8 cellular contexts compared by ENCODE assay signal in the genomic region with DNA sequence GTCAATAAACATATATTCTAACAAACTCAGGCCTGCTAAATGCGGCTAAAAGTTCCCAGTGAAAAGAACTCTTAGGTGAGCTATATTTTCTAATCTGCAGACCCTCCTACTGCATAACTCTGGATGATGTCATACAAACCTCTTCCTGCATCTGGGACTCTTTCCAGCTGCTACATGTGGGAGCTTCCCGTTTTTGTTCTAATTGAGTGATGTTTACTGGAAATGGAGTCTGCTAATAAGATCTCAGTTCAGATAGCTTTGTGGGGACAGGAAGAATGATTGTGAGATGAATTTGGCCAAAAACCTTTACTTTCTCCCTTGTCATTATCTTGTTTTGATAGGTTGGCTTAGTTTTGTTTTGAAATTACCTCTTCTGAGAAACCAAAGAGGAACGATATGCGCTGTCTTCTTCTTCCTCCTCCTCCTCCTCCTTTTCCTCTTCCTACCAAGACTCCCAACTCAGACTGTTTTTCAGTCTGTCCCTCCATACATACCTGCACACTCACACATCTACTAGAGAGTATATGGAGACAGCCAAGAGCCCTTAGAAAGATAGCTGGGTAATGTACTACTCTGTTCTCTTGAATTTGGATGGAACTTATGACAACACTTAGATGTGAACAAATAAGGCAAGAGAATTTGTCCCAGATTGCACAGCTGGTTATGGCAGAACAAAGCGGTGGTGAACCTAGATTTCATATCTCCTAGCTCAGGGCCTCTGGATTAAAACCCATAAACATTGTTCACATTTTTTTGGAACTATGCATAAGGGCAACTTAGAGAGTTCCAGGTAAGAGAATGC. TPM values are rescaled to one million over a fixed set of nuclear protein-coding genes. Genes with fewer than 3 reads are reported as not detected.
DNase-seq lines count a peak whose midpoint lies in the region; ATAC-seq and TF ChIP-seq lines count a peak whose summit lies in the region.

No MANE protein-coding gene starts in this region.

- peak overlapping the region; percentile 75 for H3K27ac Mint-ChIP-seq in activated naive CD4-positive, alpha-beta T cell treated with anti-CD3 and anti-CD28 coated beads for 36 hours
- H3K27ac Mint-ChIP-seq in activated naive CD8-positive, alpha-beta T cell treated with anti-CD3 and anti-CD28 coated beads, Interleukin-2, amount 50 U/mL, for 24 hours = peak overlapping the region; percentile 79

- peak; percentile 69 for ATAC-seq in activated naive CD8-positive, alpha-beta T cell treated with anti-CD3 and anti-CD28 coated beads, Interleukin-2, amount 50 U/mL, for 24 hours
- peak in 1 of 2 donors; percentile 75 for ATAC-seq in upper lobe of left lung (ENCODE audit: low FRiP score in 2 of 2)
- no peak for ATAC-seq in GM21717 (IDR thresholded peaks at IDR 0.05; ENCODE audit: unreplicated experiment)

- H3K36me3 Mint-ChIP-seq in activated naive CD4-positive, alpha-beta T cell treated with anti-CD3 and anti-CD28 coated beads for 36 hours (ENCODE audit: low read depth) = no peaks in the 10 kb centered on the region
- no peaks in the 10 kb centered on the region for H3K36me3 Mint-ChIP-seq in activated naive CD8-positive, alpha-beta T cell treated with anti-CD3 and anti-CD28 coated beads, Interleukin-2, amount 50 U/mL, for 24 hours (ENCODE audit: low read depth)

- H3K27me3 ChIP-seq in upper lobe of left lung = no peaks in the 10 kb centered on the region
- H3K27me3 ChIP-seq in effector memory CD4-positive, alpha-beta T cell (replicated peaks; ENCODE audit: control insufficient read depth, insufficient read depth, low read length, poor library complexity, severe bottlenecking) = no peaks in the 10 kb centered on the region

- H3K4me1 Mint-ChIP-seq in activated naive CD4-positive, alpha-beta T cell treated with anti-CD3 and anti-CD28 coated beads for 36 hours (ENCODE audit: low read depth) = peaks cover 64% of the 10 kb centered on the region
- H3K4me1 Mint-ChIP-seq in activated naive CD8-positive, alpha-beta T cell treated with anti-CD3 and anti-CD28 coated beads, Interleukin-2, amount 50 U/mL, for 24 hours = peaks cover 61% of the 10 kb centered on the region

- DNase-seq in activated naive CD4-positive, alpha-beta T cell treated with anti-CD3 and anti-CD28 coated beads for 36 hours = no peak
- DNase-seq in activated naive CD4-positive, alpha-beta T cell (lab: John Stamatoyannopoulos, UW) = no peak
- no peak for DNase-seq in activated naive CD8-positive, alpha-beta T cell treated with anti-CD3 and anti-CD28 coated beads, Interleukin-2, amount 50 U/mL, for 24 hours
- DNase-seq in iris pigment epithelial cell (ENCODE audit: low read depth) (peak; percentile 78), upper lobe of left lung (peak in 1 of 2 donors; percentile 28), nucleus accumbens (lab: John Stamatoyannopoulos, UW) (no peak)
- DNase-seq in effector memory CD4-positive, alpha-beta T cell = no peak

- no peaks in the 10 kb centered on the region for H3K27me3 Mint-ChIP-seq in activated naive CD4-positive, alpha-beta T cell treated with anti-CD3 and anti-CD28 coated beads for 36 hours (ENCODE audit: low read depth)
- H3K27me3 Mint-ChIP-seq in activated naive CD8-positive, alpha-beta T cell treated with anti-CD3 and anti-CD28 coated beads, Interleukin-2, amount 50 U/mL, for 24 hours = no peaks in the 10 kb centered on the region

- peak overlapping the region; percentile 45 for H3K4me3 Mint-ChIP-seq in activated naive CD4-positive, alpha-beta T cell treated with anti-CD3 and anti-CD28 coated beads for 36 hours
- peak overlapping the region; percentile 54 for H3K4me3 Mint-ChIP-seq in activated naive CD8-positive, alpha-beta T cell treated with anti-CD3 and anti-CD28 coated beads, Interleukin-2, amount 50 U/mL, for 24 hours

- H3K9me3 ChIP-seq in upper lobe of left lung = no peaks in the 10 kb centered on the region
- H3K9me3 ChIP-seq in effector memory CD4-positive, alpha-beta T cell (ENCODE audit: control insufficient read depth, low read length) = no peaks in the 10 kb centered on the region

- peaks cover 0 to 24% (median 19%) of the 10 kb centered on the region in 4 donors for H3K4me1 ChIP-seq in upper lobe of left lung
- peaks cover 13% of the 10 kb centered on the region for H3K4me1 ChIP-seq in effector memory CD4-positive, alpha-beta T cell (ENCODE audit: control insufficient read depth, insufficient read depth, low read length, poor library complexity, severe bottlenecking)

- TF ChIP-seq EP300 in upper lobe of left lung (IDR thresholded peaks at IDR 0.05) = peak; percentile 52 to 77 (median 62)

- peak overlapping the region in 1 of 4 donors; percentile 2 for H3K4me3 ChIP-seq in upper lobe of left lung
- no peak overlapping the region for H3K4me3 ChIP-seq in effector memory CD4-positive, alpha-beta T cell (ENCODE audit: insufficient read depth, low read depth, low read length, poor library complexity, severe bottlenecking)

- no peak for TF ChIP-seq CTCF in upper lobe of left lung (IDR thresholded peaks at IDR 0.05)

- H3K27ac ChIP-seq in upper lobe of left lung = peak overlapping the region; percentile 45 to 71 (median 60)
- no peak overlapping the region for H3K27ac ChIP-seq in effector memory CD4-positive, alpha-beta T cell (ENCODE audit: insufficient read depth, low read length, poor library complexity, severe bottlenecking)

- intact Hi-C loops in activated naive CD4-positive, alpha-beta T cell treated with anti-CD3 and anti-CD28 coated beads for 36 hours (cut with micrococcal nuclease) = loop anchor here (1.0 to 5.0 kb wide), 3 partner anchors 8 to 81 kb away; no protein-coding TSS in a partner anchor

- H3K9me3 Mint-ChIP-seq in activated naive CD4-positive, alpha-beta T cell treated with anti-CD3 and anti-CD28 coated beads for 36 hours = no peaks in the 10 kb centered on the region
- H3K9me3 Mint-ChIP-seq in activated naive CD8-positive, alpha-beta T cell treated with anti-CD3 and anti-CD28 coated beads, Interleukin-2, amount 50 U/mL, for 24 hours = no peaks in the 10 kb centered on the region

- CTCF ChIA-PET in activated naive CD4-positive, alpha-beta T cell treated with anti-CD3 and anti-CD28 coated beads for 36 hours (lab: Charles Lee) = interaction anchor here (1.0 to 2.1 kb wide), 8 partner anchors 11 to 123 kb away, joined by 3 to 10 read pairs (median 5); no protein-coding TSS in a partner anchor

- H3K36me3 ChIP-seq in upper lobe of left lung = no peaks in the 10 kb centered on the region
- no peaks in the 10 kb centered on the region for H3K36me3 ChIP-seq in effector memory CD4-positive, alpha-beta T cell (ENCODE audit: control insufficient read depth, insufficient read depth, low read length)

- no peak for TF ChIP-seq POLR2A in upper lobe of left lung (IDR thresholded peaks at IDR 0.05)

- 25 to 30% methylated on average over 5 of the region's 5 CpGs for WGBS in upper lobe of left lung, 2 donors

RNA-seq across cellular contexts. Expression of a gene that starts 39.8 kb away (rescaled TPM):
- total RNA-seq in activated naive CD4-positive, alpha-beta T cell treated with anti-CD3 and anti-CD28 coated beads for 36 hours = 10 to 100 TPM; 77.4 to 79.5 TPM
- 100 to 1,000 TPM in 1 of 6 donors, 10 to 100 TPM in 5; 45.1 to 105 (median 58.8) TPM for total RNA-seq in upper lobe of left lung

RNA-seq across cellular contexts. Expression of a gene that starts 58.6 kb away (rescaled TPM):
- total RNA-seq in activated naive CD4-positive, alpha-beta T cell treated with anti-CD3 and anti-CD28 coated beads for 36 hours = 10 to 100 TPM; 21.4 to 23.9 TPM
- total RNA-seq in upper lobe of left lung = 100 to 1,000 TPM in 5 of 6 donors, 10 to 100 TPM in 1; 84.0 to 214 (median 161) TPM
